ENCODE assay signal across 20 cellular contexts in genomic region chr2:100017633-100018032, GRCh38.
DNase-seq lines count a peak whose midpoint lies in the region; TF ChIP-seq lines count a peak whose summit lies in the region.
"Had no signal": no experiment of that assay in that cellular context is flagged by ENCODE, and none has a peak within 500 bp of the region (broad histone marks: within the 10 kb centered on the region; RNA-seq: fewer than 3 reads in every experiment).

No MANE protein-coding gene starts in this region.

- H3K79me2 ChIP-seq in neural cell (replicated peaks; ENCODE audit: insufficient read depth, low read length): peaks cover 5% of the 10 kb centered on the region

- H3K9me2 ChIP-seq in neural cell (ENCODE audit: insufficient read depth, low read length): no peaks in the 10 kb centered on the region

- no peaks in the 10 kb centered on the region for H3K36me3 ChIP-seq in MG63
- H3K36me3 ChIP-seq in neural cell (ENCODE audit: insufficient read depth, low read length): no peaks in the 10 kb centered on the region
- H3K36me3 ChIP-seq: sigmoid colon, upper lobe of right lung had no signal

- no peak overlapping the region for H3K9ac ChIP-seq in neural cell (ENCODE audit: low read length)

- TF ChIP-seq RAD21 in neural cell (conservative IDR thresholded peaks at IDR 0.05): no peak

- DNase-seq in Caki2 (ENCODE audit: low read depth) (peak; percentile 19), MG63 (peak; percentile 82), astrocyte of the hippocampus (ENCODE audit: low read depth, low spot score) (peak; percentile 72), NCI-H187 treated with DMSO at 0.1 percent for 48 hours (lab: John Stamatoyannopoulos, UW) (no peak), NCI-H2029 treated with DMSO at 0.1 percent for 48 hours (lab: John Stamatoyannopoulos, UW) (no peak)
- DNase-seq in stimulated activated CD4-positive, alpha-beta T cell treated with anti-CD3 and anti-CD28 coated beads, Interleukin-2, amount 100 ng/mL, for 48 hours: no peak
- DNase-seq: activated CD4-positive, alpha-beta T cell treated with anti-CD3 and anti-CD28 coated beads, Interleukin-2, amount 50 U/mL, for 4 hours; activated naive CD8-positive, alpha-beta T cell treated with anti-CD3 and anti-CD28 coated beads, Interleukin-2, amount 50 U/mL, for 24 hours; activated T-cell treated with anti-CD3 and anti-CD28 coated beads, Interleukin-2, amount 50 U/mL, for 24 hours; CD8-positive, alpha-beta T cell; cerebellar nuclear complex; GDM1; NCI-H1694 treated with DMSO at 0.1 percent for 48 hours; nucleus accumbens; Right ventricle myocardium superior; sigmoid colon; T1000; upper lobe of right lung had no signal

- TF ChIP-seq CTCF in neural cell (IDR thresholded peaks at IDR 0.05; ENCODE audit: poor library complexity, severe bottlenecking): no peak

- H3F3A ChIP-seq in neural cell (ENCODE audit: insufficient read depth, low read length, poor library complexity, severe bottlenecking): peaks cover 13% of the 10 kb centered on the region

- no peaks in the 10 kb centered on the region for H3K27me3 ChIP-seq in MG63
- no peaks in the 10 kb centered on the region for H3K27me3 ChIP-seq in neural cell (ENCODE audit: insufficient read depth, low read depth, low read length)
- H3K27me3 ChIP-seq: sigmoid colon, upper lobe of right lung had no signal

- H3K4me3 ChIP-seq in MG63: no peak overlapping the region
- H3K4me3 ChIP-seq in neural cell (ENCODE audit: low read length): no peak overlapping the region
- H3K4me3 ChIP-seq: sigmoid colon, upper lobe of right lung had no signal

- H3K4me2 ChIP-seq in neural cell (ENCODE audit: low read length): no peak overlapping the region

- no peaks in the 10 kb centered on the region for H3K9me3 ChIP-seq in MG63
- H3K9me3 ChIP-seq in neural cell (ENCODE audit: low read length): no peaks in the 10 kb centered on the region
- H3K9me3 ChIP-seq: sigmoid colon, upper lobe of right lung had no signal

- no peak for TF ChIP-seq EP300 in neural cell (conservative IDR thresholded peaks at IDR 0.05; ENCODE audit: poor library complexity, severe bottlenecking)

- H3K27ac ChIP-seq in neural cell (ENCODE audit: low read length): no peak overlapping the region
- H3K27ac ChIP-seq: HL-60, upper lobe of right lung had no signal

- H4K20me1 ChIP-seq in neural cell (ENCODE audit: insufficient read depth): no peaks in the 10 kb centered on the region

- in situ Hi-C loops in Caki2 (cut with HindIII; ENCODE audit: low pct_unique_long_range_greater_than_20kb, low sequenced_read_pairs): no loop called here

- no peak overlapping the region for H2AFZ ChIP-seq in neural cell (ENCODE audit: low read depth, low read length)

TF ChIP-seq in neural cell, 6 proteins besides CTCF, POLR2A, EP300 and RAD21:
- TF ChIP-seq POLR2AphosphoS5 (IDR thresholded peaks at IDR 0.05): peak; percentile 17
- TF ChIP-seq SMC3 (conservative IDR thresholded peaks at IDR 0.05; ENCODE audit: poor library complexity): no peak
- no peak for TF ChIP-seq TAF1 (IDR thresholded peaks at IDR 0.05; ENCODE audit: low read depth)

Comparison
In these comparisons a context has a peak if more than half of its experiments do, and no peak if none do; other contexts are left out.
1. DNase-seq: peak in Caki2 (single experiment), MG63 (single experiment) and astrocyte of the hippocampus (single experiment); none in NCI-H187 treated with DMSO at 0.1 percent for 48 hours (single experiment), stimulated activated CD4-positive, alpha-beta T cell treated with anti-CD3 and anti-CD28 coated beads, Interleukin-2, amount 100 ng/mL, for 48 hours (0 of 2) and NCI-H2029 treated with DMSO at 0.1 percent for 48 hours (single experiment).